ENCODE assay signal across 8 cellular contexts in the genomic region with DNA sequence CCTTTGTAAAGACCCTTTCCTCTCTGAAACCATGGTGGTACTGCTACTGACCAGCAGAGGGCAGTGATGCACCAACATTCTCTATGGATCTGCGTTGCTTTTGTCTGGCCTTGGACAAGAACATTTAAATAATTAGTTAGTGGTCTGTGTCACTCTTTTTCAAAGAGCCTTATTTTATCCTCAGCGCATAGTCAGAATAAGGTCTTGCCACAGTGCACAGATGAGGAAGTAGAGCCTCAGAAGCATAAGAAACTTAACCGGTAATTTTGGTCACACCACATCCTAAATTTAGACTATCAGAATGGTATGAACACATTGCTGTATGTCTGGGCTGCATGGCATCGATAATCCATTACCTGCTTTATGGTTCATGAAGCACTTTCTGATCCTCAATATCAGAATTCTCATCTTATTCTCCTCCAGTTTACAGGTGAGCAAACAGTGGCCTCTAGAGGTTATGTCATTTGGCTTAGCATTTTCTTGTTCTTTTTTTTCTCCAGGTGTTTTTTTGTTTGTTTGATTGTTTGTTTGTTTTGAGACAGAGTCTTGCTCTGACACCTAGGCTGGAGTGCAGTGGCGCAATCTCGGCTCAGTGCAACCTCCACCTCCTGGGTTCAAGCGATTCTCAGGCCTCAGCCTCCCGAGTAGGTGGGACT. TPM values are rescaled to one million over a fixed set of nuclear protein-coding genes. Genes with fewer than 3 reads are reported as not detected.
DNase-seq lines count a peak whose midpoint lies in the region; ATAC-seq, FAIRE-seq and TF ChIP-seq lines count a peak whose summit lies in the region.

No MANE protein-coding gene starts in this region.

- no peaks in the 10 kb centered on the region for H3K9me3 Mint-ChIP-seq in osteocyte (ENCODE audit: unreplicated experiment)
- H3K9me3 Mint-ChIP-seq in type B pancreatic cell, result no peaks in the 10 kb centered on the region

- DNase-seq in LHCN-M2 (ENCODE audit: low read depth) (peak; percentile 65), foreskin fibroblast (peak; percentile 62 to 88), osteocyte (ENCODE audit: extremely low spot score, unreplicated experiment) (peak; percentile 87), type B pancreatic cell (ENCODE audit: extremely low spot score, unreplicated experiment) (peak; percentile 75)
- DNase-seq in activated T-helper 9 cell treated with anti-CD3 and anti-CD28 coated beads, Interleukin-2, amount 50 U/mL, for 16 hours (ENCODE audit: low read depth), result peak; percentile 40

- H3K27ac Mint-ChIP-seq in osteocyte (ENCODE audit: unreplicated experiment), result no peak overlapping the region
- peak overlapping the region; percentile 0 for H3K27ac Mint-ChIP-seq in type B pancreatic cell

- H3K4me3 Mint-ChIP-seq in osteocyte (ENCODE audit: unreplicated experiment) (no peak overlapping the region), type B pancreatic cell (no peak overlapping the region)

- TF ChIP-seq CTCF in foreskin fibroblast (IDR thresholded peaks at IDR 0.05; ENCODE audit: low read depth, low read length), result peak; percentile 86
- TF ChIP-seq CTCF in osteocyte (IDR thresholded peaks at IDR 0.05), result peak; percentile 93
- peak; percentile 98 for TF ChIP-seq CTCF in type B pancreatic cell (conservative IDR thresholded peaks at IDR 0.05)

- TF ChIP-seq POLR2A in Raji (IDR thresholded peaks at IDR 0.05; ENCODE audit: insufficient read depth, low read depth, low read length), result peak; percentile 29; the same call in 1 of the 2 replicates

- peak; percentile 39 for FAIRE-seq in G401.6 (lab: Jason Lieb, UNC)

- H3K4me3 ChIP-seq in foreskin fibroblast (ENCODE audit: low read depth in 1 of 2, low read length in 2 of 2), result no peak overlapping the region

- no peaks in the 10 kb centered on the region for H3K36me3 Mint-ChIP-seq in osteocyte (ENCODE audit: unreplicated experiment)
- H3K36me3 Mint-ChIP-seq in type B pancreatic cell, result no peaks in the 10 kb centered on the region

- no peaks in the 10 kb centered on the region for H3K27me3 Mint-ChIP-seq in osteocyte (ENCODE audit: unreplicated experiment)
- no peaks in the 10 kb centered on the region for H3K27me3 Mint-ChIP-seq in type B pancreatic cell

- no peaks in the 10 kb centered on the region for H3K4me1 Mint-ChIP-seq in osteocyte (ENCODE audit: unreplicated experiment)
- H3K4me1 Mint-ChIP-seq in type B pancreatic cell (ENCODE audit: unreplicated experiment), result peaks cover 21% of the 10 kb centered on the region

- peak; percentile 81 for ATAC-seq in GM21825 (IDR thresholded peaks at IDR 0.05; ENCODE audit: unreplicated experiment)

RNA-seq across cellular contexts. Expression of a gene that starts 23.7 kb away (rescaled TPM):
- 15.5 and 16.9 TPM in 2 replicates for total RNA-seq in LHCN-M2 (2014; rRNA removed)
- polyA plus RNA-seq in LHCN-M2 (2012), result 4.1 TPM
- total RNA-seq in osteocyte, result 13.1 TPM in 2 replicates
- 12.6 and 33.8 TPM in 2 replicates for total RNA-seq in type B pancreatic cell (ENCODE audit: low replicate concordance)

RNA-seq across cellular contexts. Expression of a gene that starts 52.1 kb away (rescaled TPM):
- total RNA-seq in LHCN-M2 (2014; rRNA removed) (7.7 and 9.0 TPM in 2 replicates), osteocyte (13.7 and 14.5 TPM in 2 replicates), type B pancreatic cell (ENCODE audit: low replicate concordance) (20.8 and 21.4 TPM in 2 replicates)
- 4.5 TPM for polyA plus RNA-seq in LHCN-M2 (2012)
